Comparison of ENCODE assay signal across 10 cellular contexts in the genomic region with DNA sequence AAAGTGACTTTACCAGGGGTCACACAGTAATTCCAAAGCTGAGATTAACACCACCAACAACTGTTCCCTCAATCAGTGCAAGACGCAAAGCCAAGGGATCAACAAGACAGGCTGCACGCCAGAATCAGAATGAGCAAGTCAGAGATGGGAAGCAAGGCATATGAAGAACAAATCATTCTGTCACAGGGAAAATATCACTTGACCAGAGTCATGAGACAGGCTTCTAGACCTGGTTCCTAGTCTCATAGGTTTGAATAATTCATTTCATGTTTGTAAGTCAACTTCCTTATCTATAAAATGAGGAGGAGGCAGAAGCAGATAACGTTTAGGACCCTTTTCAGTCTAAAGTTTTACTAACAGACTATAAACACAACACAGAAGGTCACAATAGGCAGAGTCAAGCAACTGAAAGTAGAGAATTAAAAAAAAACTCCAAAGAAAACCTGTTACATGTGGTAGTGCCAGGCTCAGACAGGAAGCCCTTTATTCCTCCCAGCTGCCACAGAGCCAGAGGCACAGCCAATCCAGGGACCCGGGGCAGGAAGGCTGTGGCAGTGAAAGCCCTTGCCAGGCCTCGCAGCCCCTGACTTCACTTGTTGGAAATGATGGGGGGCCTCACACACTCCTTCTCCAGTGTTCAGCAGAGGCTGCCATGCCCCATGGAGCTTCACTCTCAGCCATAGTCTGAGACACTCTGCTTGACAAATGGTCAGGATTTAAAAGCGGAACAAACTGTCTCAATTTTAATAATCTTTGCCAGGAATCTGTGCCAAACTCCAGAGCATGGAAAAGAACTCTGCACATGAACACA. TPM values are rescaled to one million over a fixed set of nuclear protein-coding genes. Genes with fewer than 3 reads are reported as not detected.
DNase-seq lines count a peak whose midpoint lies in the region; ATAC-seq, FAIRE-seq and TF ChIP-seq lines count a peak whose summit lies in the region.
"Had no signal": no experiment of that assay in that cellular context is flagged by ENCODE, and none has a peak within 500 bp of the region (broad histone marks: within the 10 kb centered on the region; RNA-seq: fewer than 3 reads in every experiment).

No MANE protein-coding gene starts in this region.

- H3K4me1 ChIP-seq in GM12878 (ENCODE audit: control insufficient read depth, insufficient read depth, low read length) = no peaks in the 10 kb centered on the region; the same call in 1 of the 2 replicates

- ATAC-seq in GM12878 = peak; percentile 47
- no peak for ATAC-seq in HG03135 (IDR thresholded peaks at IDR 0.05; ENCODE audit: unreplicated experiment)
- no peak for ATAC-seq in GM18873 (IDR thresholded peaks at IDR 0.05; ENCODE audit: low FRiP score, unreplicated experiment)
- no peak for ATAC-seq in HG03175 (IDR thresholded peaks at IDR 0.05; ENCODE audit: unreplicated experiment)
- ATAC-seq: HCT116 had no signal

- POLR2A ChIA-PET in GM12878 (lab: Charles Lee) (interaction anchor here (1.0 kb wide), 1 partner anchor 175 kb away, joined by 6 read pairs; no protein-coding TSS in a partner anchor), HEK293T (lab: Yijun Ruan, JAX) (no interaction called here)

- CTCF ChIA-PET in GM12878 (lab: Yijun Ruan, JAX) (interaction anchor here (0.8 to 1.9 kb wide), 4 partner anchors 12 to 37 kb away, joined by 3 to 6 read pairs (median 4); no protein-coding TSS in a partner anchor), HEK293T (lab: Yijun Ruan, JAX) (no interaction called here)

- no peak for TF ChIP-seq POLR2A in GM12878 (IDR thresholded peaks at IDR 0.05; ENCODE audit: low read depth, low read length)

- RAD21 ChIA-PET in GM12878 (lab: Charles Lee; ENCODE audit: unreplicated experiment) = interaction anchor here (1.5 kb wide), 1 partner anchor 180 kb away, joined by 4 read pairs; no protein-coding TSS in a partner anchor

- no peak overlapping the region for H3K4me3 ChIP-seq in GM12878

- H3K79me2 ChIP-seq in GM12878 (ENCODE audit: control insufficient read depth, insufficient read depth, low read length) = peaks cover 8% of the 10 kb centered on the region

- in situ Hi-C loops in KBM-7 (cut with MboI; ENCODE audit: low pct_unique_long_range_greater_than_20kb, low sequenced_read_pairs) = no loop called here
- in situ Hi-C loops in GM12878 (cut with MboI) = no loop called here

- WGBS in GM12878 (ENCODE audit: insufficient coverage, insufficient replicate concordance, low lambda C conversion rate, missing lambda C conversion rate) = 44% methylated on average over 6 of the region's 6 CpGs

- FAIRE-seq in GM12878 (lab: Jason Lieb, UNC) = no peak
- FAIRE-seq: bronchial epithelial cell had no signal

- H3K36me3 ChIP-seq in GM12878 (ENCODE audit: control insufficient read depth in 2 of 2, insufficient read depth in 2 of 2, low read length in 1 of 2) = peaks cover 0 to 3% of the 10 kb centered on the region in 2 experiments; a peak in 1 of 4 replicates

- no TSS peak for BruUV-seq in GM12878 (replicated peaks; lab: Mats Ljungman, UMichigan)

- intact Hi-C loops in GM12878 (cut with micrococcal nuclease; ENCODE audit: unreplicated experiment) = no loop called here

- H2AFZ ChIP-seq in GM12878 (ENCODE audit: control insufficient read depth, low read depth, low read length) = no peak overlapping the region

- H3K4me2 ChIP-seq in GM12878 (ENCODE audit: control insufficient read depth, insufficient read depth) = no peak overlapping the region

- no peak overlapping the region; the same call in 1 of the 2 replicates for H3K9ac ChIP-seq in GM12878 (ENCODE audit: control insufficient read depth, insufficient read depth, low read length)

- DNase-seq in KBM-7 (peak; percentile 44), GM12878 (ENCODE audit: low read depth, low spot score) (no peak), superior temporal gyrus (ENCODE audit: extremely low spot score) (peak; percentile 87), HEK293T (ENCODE audit: extremely low spot score) (no peak)

- SMC1A ChIA-PET in GM12878 (lab: Charles Lee; ENCODE audit: uncharacterized antibody, unreplicated experiment) = interaction anchor here (0.9 to 2.8 kb wide), 2 partner anchors 18 to 30 kb away, joined by 4 to 13 read pairs; a partner anchor contains a TSS

- peak overlapping the region; percentile 6 for H3K27ac ChIP-seq in GM12878 (ENCODE audit: control insufficient read depth, insufficient read depth)
- peak overlapping the region; percentile 88 for H3K27ac ChIP-seq in layer of hippocampus (ENCODE audit: low read depth, low read length)

- H4K20me1 ChIP-seq in GM12878 (ENCODE audit: control insufficient read depth, insufficient read depth) = no peaks in the 10 kb centered on the region

- no peak for TF ChIP-seq CTCF in GM12878 (IDR thresholded peaks at IDR 0.05 in 2 of 3, conservative IDR thresholded peaks at IDR 0.05 in 1 of 3; ENCODE audit: control insufficient read depth in 2 of 3, extremely low read depth in 1 of 3, insufficient read depth in 1 of 3, low read depth in 3 of 3, low read length in 3 of 3)

- H3K9me3 ChIP-seq in GM12878 (replicated peaks; ENCODE audit: control insufficient read depth, insufficient read depth, low read length) = no peaks in the 10 kb centered on the region; the same call in none of the 3 replicates

- TF ChIP-seq EP300 in GM12878 (IDR thresholded peaks at IDR 0.05; ENCODE audit: borderline replicate concordance in 1 of 2, control insufficient read depth in 1 of 2, low read depth in 2 of 2, low read length in 2 of 2) = no peak

- TF ChIP-seq RAD21 in GM12878 (IDR thresholded peaks at IDR 0.05; ENCODE audit: insufficient read depth, low read depth, low read length) = no peak

- H3K27me3 ChIP-seq in GM12878 (replicated peaks in 1 of 2; ENCODE audit: control insufficient read depth in 2 of 2, insufficient read depth in 2 of 2, low read length in 1 of 2) = no peaks in the 10 kb centered on the region
- H3K27me3 ChIP-seq in layer of hippocampus (ENCODE audit: control insufficient read depth, insufficient read depth, low read length) = no peaks in the 10 kb centered on the region

TF ChIP-seq in GM12878, 131 proteins besides CTCF, POLR2A, EP300 and RAD21 (continues in another document):
- TF ChIP-seq, protein P1, sequence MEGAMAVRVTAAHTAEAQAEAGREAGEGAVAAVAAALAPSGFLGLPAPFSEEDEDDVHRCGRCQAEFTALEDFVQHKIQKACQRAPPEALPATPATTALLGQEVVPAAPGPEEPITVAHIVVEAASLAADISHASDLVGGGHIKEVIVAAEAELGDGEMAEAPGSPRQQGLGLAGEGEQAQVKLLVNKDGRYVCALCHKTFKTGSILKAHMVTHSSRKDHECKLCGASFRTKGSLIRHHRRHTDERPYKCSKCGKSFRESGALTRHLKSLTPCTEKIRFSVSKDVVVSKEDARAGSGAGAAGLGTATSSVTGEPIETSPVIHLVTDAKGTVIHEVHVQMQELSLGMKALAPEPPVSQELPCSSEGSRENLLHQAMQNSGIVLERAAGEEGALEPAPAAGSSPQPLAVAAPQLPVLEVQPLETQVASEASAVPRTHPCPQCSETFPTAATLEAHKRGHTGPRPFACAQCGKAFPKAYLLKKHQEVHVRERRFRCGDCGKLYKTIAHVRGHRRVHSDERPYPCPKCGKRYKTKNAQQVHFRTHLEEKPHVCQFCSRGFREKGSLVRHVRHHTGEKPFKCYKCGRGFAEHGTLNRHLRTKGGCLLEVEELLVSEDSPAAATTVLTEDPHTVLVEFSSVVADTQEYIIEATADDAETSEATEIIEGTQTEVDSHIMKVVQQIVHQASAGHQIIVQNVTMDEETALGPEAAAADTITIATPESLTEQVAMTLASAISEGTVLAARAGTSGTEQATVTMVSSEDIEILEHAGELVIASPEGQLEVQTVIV (IDR thresholded peaks at IDR 0.05; ENCODE audit: borderline replicate concordance, partially characterized antibody) = no peak
- no peak for TF ChIP-seq SUZ12 (IDR thresholded peaks at IDR 0.05; ENCODE audit: unreplicated experiment)

TF ChIP-seq in HEK293T, 16 proteins besides CTCF, POLR2A, EP300 and RAD21:
- TF ChIP-seq BHLHE40 (IDR thresholded peaks at IDR 0.05; ENCODE audit: borderline replicate concordance) = no peak
- no peak for TF ChIP-seq TARDBP (IDR thresholded peaks at IDR 0.05)
- no peak for TF ChIP-seq HDGF (IDR thresholded peaks at IDR 0.05; ENCODE audit: borderline replicate concordance)
- no peak for TF ChIP-seq FOXM1 (IDR thresholded peaks at IDR 0.05; ENCODE audit: borderline replicate concordance)
- TF ChIP-seq SUZ12 (IDR thresholded peaks at IDR 0.05) = no peak

RNA-seq across cellular contexts. Expression of a gene that starts 29.2 kb away (rescaled TPM):
- 958 and 966 TPM in 2 replicates for total RNA-seq in GM12878 (2013; cell fraction: nucleolus; rRNA removed)
- 139 and 159 TPM in 2 replicates for total RNA-seq in GM12878 (2014; rRNA removed)
- 156 and 165 TPM in 2 replicates for total RNA-seq in GM12878 (2014; rRNA removed; fragmentation: Illumina TruSeq; extraction: Trizol)
- 139 and 142 TPM in 2 replicates for total RNA-seq in GM12878 (2021)
- polyA plus RNA-seq in GM12878 (2011; ENCODE audit: low read depth) = 64.6 TPM
- polyA plus RNA-seq in GM12878 (2011; rRNA removed) = 68.7 and 73.0 TPM in 2 replicates
- 40.1 and 50.2 TPM in 2 replicates for polyA plus RNA-seq in GM12878 (2011; cell fraction: cytosol; rRNA removed)
- polyA plus RNA-seq in GM12878 (2011; cell fraction: nucleus; rRNA removed) = 186 and 281 TPM in 2 replicates
- polyA plus RNA-seq in GM12878 (2012) = 85.3 and 96.4 TPM in 2 replicates
- 106 and 110 TPM in 2 replicates for polyA plus RNA-seq in GM12878 (2014; fragmentation: Illumina TruSeq; extraction: Trizol)
- 10 to 100 TPM; 32.1 to 35.6 TPM for polyA plus RNA-seq in GM12878 (2014; fragmentation: Nextera tagmentation; extraction: Ambion mirVana)
- polyA plus RNA-seq in GM12878 (2014; rRNA removed) = 81.3 and 89.0 TPM in 2 replicates
- 10 to 100 TPM; 47.1 to 64.2 TPM for polyA plus RNA-seq in GM12878 (2016; fragmentation: Nextera tagmentation; extraction: Ambion mirVana)
- 245 and 297 TPM in 2 replicates for polyA minus RNA-seq in GM12878 (2011; rRNA and poly(A)+ RNA removed)
- polyA minus RNA-seq in GM12878 (2011; cell fraction: cytosol; rRNA and poly(A)+ RNA removed) = 58.9 and 59.6 TPM in 2 replicates
- polyA minus RNA-seq in GM12878 (2011; cell fraction: nucleus; rRNA and poly(A)+ RNA removed) = 534 and 723 TPM in 2 replicates

Comparison
In these comparisons a context has a peak if more than half of its experiments do, and no peak if none do; other contexts are left out.
1. DNase-seq: peak in KBM-7 (single experiment) and superior temporal gyrus (single experiment); none in GM12878 (single experiment) and HEK293T (single experiment).